Comparison of ENCODE assay signal across 8 cellular contexts in genomic region chr2:96507957-96508520, GRCh38. TPM values are rescaled to one million over a fixed set of nuclear protein-coding genes. Genes with fewer than 3 reads are reported as not detected.
DNase-seq lines count a peak whose midpoint lies in the region; ATAC-seq, FAIRE-seq and TF ChIP-seq lines count a peak whose summit lies in the region.

No MANE protein-coding gene starts in this region.

- peaks cover 23% of the 10 kb centered on the region for H3K27me3 Mint-ChIP-seq in activated T-cell treated with anti-CD3 and anti-CD28 coated beads, Interleukin-2, amount 50 U/mL, for 72 hours (ENCODE audit: low read depth)

- WGBS in A549 (ENCODE audit: missing lambda C conversion rate), result 21% methylated on average over 25 of the region's 38 CpGs

- CTCF ChIA-PET in A549 (lab: Yijun Ruan, JAX), result interaction anchor here (0.6 to 14.7 kb wide), 36 partner anchors 8 to 515 kb away, joined by 3 to 447 read pairs (median 8); no protein-coding TSS in a partner anchor

- POLR2A ChIA-PET in A549 (lab: Yijun Ruan, JAX), result no interaction called here

- H3K4me1 ChIP-seq in A549, result peaks cover 24% of the 10 kb centered on the region

- no peak overlapping the region for H3K27ac Mint-ChIP-seq in activated T-cell treated with anti-CD3 and anti-CD28 coated beads, Interleukin-2, amount 50 U/mL, for 72 hours

- TF ChIP-seq POLR2A in A549 (IDR thresholded peaks at IDR 0.05; ENCODE audit: low read length), result no peak

- ATAC-seq in A549, result peak; percentile 49 to 82
- ATAC-seq in GM18519 (IDR thresholded peaks at IDR 0.05; ENCODE audit: low FRiP score, unreplicated experiment), result peak; percentile 41
- peak; percentile 89 to 92 for ATAC-seq in activated T-cell treated with anti-CD3 and anti-CD28 coated beads, Interleukin-2, amount 50 U/mL, for 72 hours (replicated peaks in 1 of 2)

- TF ChIP-seq CTCF in A549 (IDR thresholded peaks at IDR 0.05), result peak; percentile 84
- peak; percentile 87 for TF ChIP-seq CTCF in fibroblast of the aortic adventitia (IDR thresholded peaks at IDR 0.05; ENCODE audit: insufficient read depth, low read length)

- peaks cover 63% of the 10 kb centered on the region for H3K4me1 Mint-ChIP-seq in activated T-cell treated with anti-CD3 and anti-CD28 coated beads, Interleukin-2, amount 50 U/mL, for 72 hours (ENCODE audit: low read depth)

- DNase-seq in A549 (ENCODE audit: low read depth in 1 of 2, low spot score in 1 of 2), result peak; percentile 60
- DNase-seq in HPDE6-E6E7 (ENCODE audit: extremely low spot score), result peak; percentile 61
- peak; percentile 9 for DNase-seq in RCC 7860 (ENCODE audit: low spot score)
- peak; percentile 91 to 96 for DNase-seq in activated T-cell treated with anti-CD3 and anti-CD28 coated beads, Interleukin-2, amount 50 U/mL, for 72 hours
- DNase-seq in fibroblast of the aortic adventitia (ENCODE audit: low read depth), result peak; percentile 41
- DNase-seq in nucleus accumbens (lab: John Stamatoyannopoulos, UW), result peak in 40 of 56 donors; percentile 15 to 79 (median 43)
- peak; percentile 67 for DNase-seq in superior temporal gyrus (ENCODE audit: extremely low spot score)

- H3K4me2 ChIP-seq in A549, result peak overlapping the region; percentile 76

- H3K36me3 Mint-ChIP-seq in activated T-cell treated with anti-CD3 and anti-CD28 coated beads, Interleukin-2, amount 50 U/mL, for 72 hours (ENCODE audit: insufficient read depth in 2 of 2), result no peaks in the 10 kb centered on the region

- TF ChIP-seq EP300 in A549 (IDR thresholded peaks at IDR 0.05), result no peak

- no peaks in the 10 kb centered on the region for H3K9me3 ChIP-seq in A549

- peak overlapping the region in 1 of 2 experiments; percentile 70; a peak in 2 of 6 replicates for H3K27ac ChIP-seq in A549

- peak; percentile 73 to 82 for TF ChIP-seq RAD21 in A549 (conservative IDR thresholded peaks at IDR 0.05 in 1 of 2, IDR thresholded peaks at IDR 0.05 in 1 of 2)

- no peaks in the 10 kb centered on the region for H3K9me3 Mint-ChIP-seq in activated T-cell treated with anti-CD3 and anti-CD28 coated beads, Interleukin-2, amount 50 U/mL, for 72 hours

- FAIRE-seq in A549 (lab: Jason Lieb, UNC), result no peak
- no peak for FAIRE-seq in RCC 7860 (lab: Jason Lieb, UNC)

- peak overlapping the region; percentile 82 to 84 for H3K4me3 Mint-ChIP-seq in activated T-cell treated with anti-CD3 and anti-CD28 coated beads, Interleukin-2, amount 50 U/mL, for 72 hours

- H3K4me3 ChIP-seq in A549, result peak overlapping the region; percentile 28; the same call in 2 of the 3 replicates
- peak overlapping the region; percentile 55 for H3K4me3 ChIP-seq in fibroblast of the aortic adventitia (ENCODE audit: low read depth, low read length)

TF ChIP-seq in A549, 52 proteins besides CTCF, POLR2A, EP300 and RAD21:
- TF ChIP-seq CBX2 (IDR thresholded peaks at IDR 0.05; ENCODE audit: borderline replicate concordance, low read depth), result no peak
- no peak for TF ChIP-seq MAFK (IDR thresholded peaks at IDR 0.05; ENCODE audit: partially characterized antibody)
- TF ChIP-seq SMC3 (IDR thresholded peaks at IDR 0.05), result peak; percentile 86
- TF ChIP-seq, protein P1, sequence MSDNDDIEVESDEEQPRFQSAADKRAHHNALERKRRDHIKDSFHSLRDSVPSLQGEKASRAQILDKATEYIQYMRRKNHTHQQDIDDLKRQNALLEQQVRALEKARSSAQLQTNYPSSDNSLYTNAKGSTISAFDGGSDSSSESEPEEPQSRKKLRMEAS (IDR thresholded peaks at IDR 0.05), result peak; percentile 24; the same call in 1 of the 2 replicates

RNA-seq across cellular contexts. Expression of gene NEURL3, which starts 2.9 kb away (rescaled TPM):
- polyA plus RNA-seq in A549 (2011; rRNA removed) (0.20 and 0.28 TPM in 2 replicates), A549 (2017; fragmentation: RNase III; extraction: RNeasy Plus Mini Kit Qiagen cat#74134 plus additional on column Dnase treatment) (0.44 to 0.60 TPM (median 0.51 TPM) in 3 replicates)
- polyA plus RNA-seq in A549 (2012; cell fraction: cytosol; rRNA removed), result 0.81 and 1.4 TPM in 2 replicates
- 1.2 and 2.5 TPM in 2 replicates for polyA plus RNA-seq in A549 (2012; cell fraction: nucleus; rRNA removed)
- 0.17 TPM in 1 of 2 replicates, not detected in the other for polyA minus RNA-seq in A549 (2011; rRNA and poly(A)+ RNA removed)
- 1 to 10 TPM; 4.4 to 5.3 TPM for total RNA-seq in activated T-cell treated with anti-CD3 and anti-CD28 coated beads, Interleukin-2, amount 50 U/mL, for 72 hours
- not detected in 2 replicates for total RNA-seq in fibroblast of the aortic adventitia (ENCODE audit: low replicate concordance)

RNA-seq across cellular contexts. Expression of gene ARID5A, which starts 28.5 kb away (rescaled TPM):
- polyA plus RNA-seq in A549 (2011; rRNA removed), result 1.2 and 1.5 TPM in 2 replicates
- polyA plus RNA-seq in A549 (2012; cell fraction: cytosol; rRNA removed), result 3.5 and 4.8 TPM in 2 replicates
- polyA plus RNA-seq in A549 (2012; cell fraction: nucleus; rRNA removed), result 7.4 and 9.1 TPM in 2 replicates
- polyA plus RNA-seq in A549 (2017; fragmentation: RNase III; extraction: RNeasy Plus Mini Kit Qiagen cat#74134 plus additional on column Dnase treatment), result 4.0 to 4.4 TPM (median 4.2 TPM) in 3 replicates
- 0.79 and 1.6 TPM in 2 replicates for polyA minus RNA-seq in A549 (2011; rRNA and poly(A)+ RNA removed)
- 100 to 1,000 TPM; 424 to 433 TPM for total RNA-seq in activated T-cell treated with anti-CD3 and anti-CD28 coated beads, Interleukin-2, amount 50 U/mL, for 72 hours
- 7.8 and 8.3 TPM in 2 replicates for total RNA-seq in fibroblast of the aortic adventitia (ENCODE audit: low replicate concordance)

Comparison
In these comparisons a context has a peak if more than half of its experiments do, and no peak if none do; other contexts are left out.
1. DNase-seq: peak in every context shown above with its lines; median percentile 94 in activated T-cell treated with anti-CD3 and anti-CD28 coated beads, Interleukin-2, amount 50 U/mL, for 72 hours; 67 in superior temporal gyrus; 61 in HPDE6-E6E7; 60 in A549; 43 in nucleus accumbens; 41 in fibroblast of the aortic adventitia; 9 in RCC 7860.
2. RNA of gene ARID5A, which starts 28.5 kb away (total RNA-seq): 424 to 433 TPM in activated T-cell treated with anti-CD3 and anti-CD28 coated beads, Interleukin-2, amount 50 U/mL, for 72 hours; 7.8 to 8.3 TPM in fibroblast of the aortic adventitia; every median in the first group is over 10 times any median in the second.
3. Peak in every context shown above with its lines, with median percentiles within 50 percentile points of each other: ATAC-seq.